ENCODE assay signal across 1 cellular context in the genomic region with DNA sequence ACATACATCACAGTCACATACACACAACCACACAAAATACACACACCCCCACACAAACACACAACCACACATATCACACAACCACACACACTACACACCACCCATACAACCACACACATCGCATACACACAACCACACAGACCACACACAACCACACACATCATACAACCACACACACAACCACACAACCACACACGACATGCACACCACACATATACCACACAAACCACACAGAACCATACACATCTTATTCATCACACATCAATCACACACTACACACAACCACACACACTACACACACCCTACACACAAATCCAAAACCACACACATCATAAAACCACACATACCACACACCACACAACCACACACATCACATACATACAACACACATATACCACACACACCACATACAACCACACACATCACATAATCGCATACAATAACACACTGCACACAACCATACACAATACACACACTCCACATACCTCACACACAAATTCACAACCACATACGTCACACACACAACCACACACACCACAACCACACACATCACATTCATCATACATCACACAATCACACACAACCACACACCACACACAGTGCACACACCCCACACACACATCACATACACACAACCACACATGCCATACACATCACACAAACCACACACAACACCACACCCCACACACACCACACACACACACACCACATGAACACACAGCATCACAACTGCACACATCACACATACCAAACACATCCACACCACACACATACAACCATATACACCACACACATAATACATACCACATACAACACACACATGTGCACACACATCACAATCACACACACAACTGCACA.
TF ChIP-seq lines count a peak whose summit lies in the region.

No MANE protein-coding gene starts in this region.

TF ChIP-seq in K562, 482 proteins besides CTCF, POLR2A, EP300 and RAD21 (continued from another document and continues in another):
- no peak for TF ChIP-seq CCNT2 (IDR thresholded peaks at IDR 0.05; ENCODE audit: borderline replicate concordance, extremely low read depth, insufficient read length, low read depth, low read length)
- TF ChIP-seq, protein P1, sequence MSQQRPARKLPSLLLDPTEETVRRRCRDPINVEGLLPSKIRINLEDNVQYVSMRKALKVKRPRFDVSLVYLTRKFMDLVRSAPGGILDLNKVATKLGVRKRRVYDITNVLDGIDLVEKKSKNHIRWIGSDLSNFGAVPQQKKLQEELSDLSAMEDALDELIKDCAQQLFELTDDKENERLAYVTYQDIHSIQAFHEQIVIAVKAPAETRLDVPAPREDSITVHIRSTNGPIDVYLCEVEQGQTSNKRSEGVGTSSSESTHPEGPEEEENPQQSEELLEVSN (IDR thresholded peaks at IDR 0.05; ENCODE audit: borderline replicate concordance in 1 of 2, extremely low read depth in 1 of 2, insufficient read depth in 1 of 2, insufficient read length in 1 of 2, low read depth in 1 of 2, low read length in 1 of 2, poor library complexity in 1 of 2, severe bottlenecking in 1 of 2): no peak
- TF ChIP-seq SMC3 (conservative IDR thresholded peaks at IDR 0.05; ENCODE audit: insufficient read depth, low read depth, low read length): no peak
- peak; percentile 15 for TF ChIP-seq TAF1 (IDR thresholded peaks at IDR 0.05; ENCODE audit: control insufficient read depth, extremely low read depth, insufficient read depth, low read length, severe bottlenecking)
- no peak for TF ChIP-seq PHB (CRISPR knock-in tag; IDR thresholded peaks at IDR 0.05)
- TF ChIP-seq NONO (IDR thresholded peaks at IDR 0.05; ENCODE audit: low read depth in 2 of 2, low read length in 1 of 2): no peak
- TF ChIP-seq MTA1 (IDR thresholded peaks at IDR 0.05; ENCODE audit: borderline replicate concordance): 0 out of 2 replicates have a peak, but pooled peaks have one; percentile 16
- no peak for TF ChIP-seq ZNF75A (CRISPR knock-in tag; IDR thresholded peaks at IDR 0.05)
- TF ChIP-seq, protein P2, sequence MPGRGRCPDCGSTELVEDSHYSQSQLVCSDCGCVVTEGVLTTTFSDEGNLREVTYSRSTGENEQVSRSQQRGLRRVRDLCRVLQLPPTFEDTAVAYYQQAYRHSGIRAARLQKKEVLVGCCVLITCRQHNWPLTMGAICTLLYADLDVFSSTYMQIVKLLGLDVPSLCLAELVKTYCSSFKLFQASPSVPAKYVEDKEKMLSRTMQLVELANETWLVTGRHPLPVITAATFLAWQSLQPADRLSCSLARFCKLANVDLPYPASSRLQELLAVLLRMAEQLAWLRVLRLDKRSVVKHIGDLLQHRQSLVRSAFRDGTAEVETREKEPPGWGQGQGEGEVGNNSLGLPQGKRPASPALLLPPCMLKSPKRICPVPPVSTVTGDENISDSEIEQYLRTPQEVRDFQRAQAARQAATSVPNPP (IDR thresholded peaks at IDR 0.05; ENCODE audit: borderline replicate concordance, insufficient read depth, insufficient read length): no peak
- 0 out of 2 replicates have a peak, but pooled peaks have one; percentile 49 for TF ChIP-seq ZNF282 (CRISPR knock-in tag; IDR thresholded peaks at IDR 0.05)
- no peak for TF ChIP-seq SRSF9 (IDR thresholded peaks at IDR 0.05; ENCODE audit: borderline replicate concordance, low read depth, low read length)
- TF ChIP-seq, protein P3, sequence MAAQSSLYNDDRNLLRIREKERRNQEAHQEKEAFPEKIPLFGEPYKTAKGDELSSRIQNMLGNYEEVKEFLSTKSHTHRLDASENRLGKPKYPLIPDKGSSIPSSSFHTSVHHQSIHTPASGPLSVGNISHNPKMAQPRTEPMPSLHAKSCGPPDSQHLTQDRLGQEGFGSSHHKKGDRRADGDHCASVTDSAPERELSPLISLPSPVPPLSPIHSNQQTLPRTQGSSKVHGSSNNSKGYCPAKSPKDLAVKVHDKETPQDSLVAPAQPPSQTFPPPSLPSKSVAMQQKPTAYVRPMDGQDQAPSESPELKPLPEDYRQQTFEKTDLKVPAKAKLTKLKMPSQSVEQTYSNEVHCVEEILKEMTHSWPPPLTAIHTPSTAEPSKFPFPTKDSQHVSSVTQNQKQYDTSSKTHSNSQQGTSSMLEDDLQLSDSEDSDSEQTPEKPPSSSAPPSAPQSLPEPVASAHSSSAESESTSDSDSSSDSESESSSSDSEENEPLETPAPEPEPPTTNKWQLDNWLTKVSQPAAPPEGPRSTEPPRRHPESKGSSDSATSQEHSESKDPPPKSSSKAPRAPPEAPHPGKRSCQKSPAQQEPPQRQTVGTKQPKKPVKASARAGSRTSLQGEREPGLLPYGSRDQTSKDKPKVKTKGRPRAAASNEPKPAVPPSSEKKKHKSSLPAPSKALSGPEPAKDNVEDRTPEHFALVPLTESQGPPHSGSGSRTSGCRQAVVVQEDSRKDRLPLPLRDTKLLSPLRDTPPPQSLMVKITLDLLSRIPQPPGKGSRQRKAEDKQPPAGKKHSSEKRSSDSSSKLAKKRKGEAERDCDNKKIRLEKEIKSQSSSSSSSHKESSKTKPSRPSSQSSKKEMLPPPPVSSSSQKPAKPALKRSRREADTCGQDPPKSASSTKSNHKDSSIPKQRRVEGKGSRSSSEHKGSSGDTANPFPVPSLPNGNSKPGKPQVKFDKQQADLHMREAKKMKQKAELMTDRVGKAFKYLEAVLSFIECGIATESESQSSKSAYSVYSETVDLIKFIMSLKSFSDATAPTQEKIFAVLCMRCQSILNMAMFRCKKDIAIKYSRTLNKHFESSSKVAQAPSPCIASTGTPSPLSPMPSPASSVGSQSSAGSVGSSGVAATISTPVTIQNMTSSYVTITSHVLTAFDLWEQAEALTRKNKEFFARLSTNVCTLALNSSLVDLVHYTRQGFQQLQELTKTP (IDR thresholded peaks at IDR 0.05; ENCODE audit: low read depth in 1 of 2, partially characterized antibody in 2 of 2): no peak
- TF ChIP-seq NFIC (IDR thresholded peaks at IDR 0.05): no peak; the same call in 1 of the 2 replicates
- peak; percentile 98 for TF ChIP-seq TSC22D4 (tag; IDR thresholded peaks at IDR 0.05)
- no peak for TF ChIP-seq MAFK (IDR thresholded peaks at IDR 0.05; ENCODE audit: low read length)
- no peak for TF ChIP-seq CBX1 (IDR thresholded peaks at IDR 0.05; ENCODE audit: low read depth)
- TF ChIP-seq NCOA1 (IDR thresholded peaks at IDR 0.05; ENCODE audit: low read depth): peak; percentile 44; the same call in 1 of the 2 replicates
- TF ChIP-seq POLR3G (IDR thresholded peaks at IDR 0.05; ENCODE audit: extremely low read depth, insufficient read length, insufficient replicate concordance): no peak
- TF ChIP-seq BHLHE40 (IDR thresholded peaks at IDR 0.05; ENCODE audit: low read length): no peak
- no peak for TF ChIP-seq BDP1 (IDR thresholded peaks at IDR 0.05; ENCODE audit: insufficient read depth, insufficient read length)
- TF ChIP-seq, protein P4, sequence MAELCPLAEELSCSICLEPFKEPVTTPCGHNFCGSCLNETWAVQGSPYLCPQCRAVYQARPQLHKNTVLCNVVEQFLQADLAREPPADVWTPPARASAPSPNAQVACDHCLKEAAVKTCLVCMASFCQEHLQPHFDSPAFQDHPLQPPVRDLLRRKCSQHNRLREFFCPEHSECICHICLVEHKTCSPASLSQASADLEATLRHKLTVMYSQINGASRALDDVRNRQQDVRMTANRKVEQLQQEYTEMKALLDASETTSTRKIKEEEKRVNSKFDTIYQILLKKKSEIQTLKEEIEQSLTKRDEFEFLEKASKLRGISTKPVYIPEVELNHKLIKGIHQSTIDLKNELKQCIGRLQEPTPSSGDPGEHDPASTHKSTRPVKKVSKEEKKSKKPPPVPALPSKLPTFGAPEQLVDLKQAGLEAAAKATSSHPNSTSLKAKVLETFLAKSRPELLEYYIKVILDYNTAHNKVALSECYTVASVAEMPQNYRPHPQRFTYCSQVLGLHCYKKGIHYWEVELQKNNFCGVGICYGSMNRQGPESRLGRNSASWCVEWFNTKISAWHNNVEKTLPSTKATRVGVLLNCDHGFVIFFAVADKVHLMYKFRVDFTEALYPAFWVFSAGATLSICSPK (IDR thresholded peaks at IDR 0.05; ENCODE audit: borderline replicate concordance): 0 out of 2 replicates have a peak, but pooled peaks have one; percentile 9
- TF ChIP-seq, protein P5, sequence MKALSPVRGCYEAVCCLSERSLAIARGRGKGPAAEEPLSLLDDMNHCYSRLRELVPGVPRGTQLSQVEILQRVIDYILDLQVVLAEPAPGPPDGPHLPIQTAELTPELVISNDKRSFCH (CRISPR knock-in tag; IDR thresholded peaks at IDR 0.05): no peak
- TF ChIP-seq, protein P5 (tag; IDR thresholded peaks at IDR 0.05): no peak
- TF ChIP-seq, protein P6, sequence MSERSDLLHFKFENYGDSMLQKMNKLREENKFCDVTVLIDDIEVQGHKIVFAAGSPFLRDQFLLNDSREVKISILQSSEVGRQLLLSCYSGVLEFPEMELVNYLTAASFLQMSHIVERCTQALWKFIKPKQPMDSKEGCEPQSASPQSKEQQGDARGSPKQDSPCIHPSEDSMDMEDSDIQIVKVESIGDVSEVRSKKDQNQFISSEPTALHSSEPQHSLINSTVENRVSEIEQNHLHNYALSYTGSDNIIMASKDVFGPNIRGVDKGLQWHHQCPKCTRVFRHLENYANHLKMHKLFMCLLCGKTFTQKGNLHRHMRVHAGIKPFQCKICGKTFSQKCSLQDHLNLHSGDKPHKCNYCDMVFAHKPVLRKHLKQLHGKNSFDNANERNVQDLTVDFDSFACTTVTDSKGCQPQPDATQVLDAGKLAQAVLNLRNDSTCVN (CRISPR knock-in tag; IDR thresholded peaks at IDR 0.05): peak; percentile 94
- no peak for TF ChIP-seq TCF7 (IDR thresholded peaks at IDR 0.05; ENCODE audit: borderline replicate concordance)
- TF ChIP-seq ATF1 (CRISPR knock-in tag; IDR thresholded peaks at IDR 0.05): no peak
- TF ChIP-seq ATF1 (tag; IDR thresholded peaks at IDR 0.05): no peak
- TF ChIP-seq HMG20B (CRISPR knock-in tag; IDR thresholded peaks at IDR 0.05): no peak
- no peak for TF ChIP-seq HMG20A (CRISPR knock-in tag; conservative IDR thresholded peaks at IDR 0.05)
- no peak for TF ChIP-seq GATAD2B (IDR thresholded peaks at IDR 0.05; ENCODE audit: borderline replicate concordance)
- TF ChIP-seq KDM5B (IDR thresholded peaks at IDR 0.05; ENCODE audit: insufficient replicate concordance, low read depth, low read length): no peak
- TF ChIP-seq, protein P7, sequence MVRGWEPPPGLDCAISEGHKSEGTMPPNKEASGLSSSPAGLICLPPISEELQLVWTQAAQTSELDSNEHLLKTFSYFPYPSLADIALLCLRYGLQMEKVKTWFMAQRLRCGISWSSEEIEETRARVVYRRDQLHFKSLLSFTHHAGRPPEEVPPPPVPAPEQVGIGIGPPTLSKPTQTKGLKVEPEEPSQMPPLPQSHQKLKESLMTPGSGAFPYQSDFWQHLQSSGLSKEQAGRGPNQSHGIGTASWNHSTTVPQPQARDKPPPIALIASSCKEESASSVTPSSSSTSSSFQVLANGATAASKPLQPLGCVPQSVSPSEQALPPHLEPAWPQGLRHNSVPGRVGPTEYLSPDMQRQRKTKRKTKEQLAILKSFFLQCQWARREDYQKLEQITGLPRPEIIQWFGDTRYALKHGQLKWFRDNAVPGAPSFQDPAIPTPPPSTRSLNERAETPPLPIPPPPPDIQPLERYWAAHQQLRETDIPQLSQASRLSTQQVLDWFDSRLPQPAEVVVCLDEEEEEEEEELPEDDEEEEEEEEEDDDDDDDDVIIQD (CRISPR knock-in tag; IDR thresholded peaks at IDR 0.05): no peak
- TF ChIP-seq TOE1 (IDR thresholded peaks at IDR 0.05; ENCODE audit: borderline replicate concordance): peak; percentile 17; the same call in 1 of the 2 replicates
- no peak for TF ChIP-seq TOE1 (CRISPR knock-in tag; IDR thresholded peaks at IDR 0.05; ENCODE audit: borderline replicate concordance, low read depth)
- peak; percentile 26 for TF ChIP-seq ASH1L (IDR thresholded peaks at IDR 0.05; ENCODE audit: borderline replicate concordance, low read depth, partially characterized antibody)
- no peak for TF ChIP-seq MAZ (CRISPR knock-in tag; conservative IDR thresholded peaks at IDR 0.05 in 1 of 2, IDR thresholded peaks at IDR 0.05 in 1 of 2)
- TF ChIP-seq POLR2AphosphoS5 (IDR thresholded peaks at IDR 0.05; ENCODE audit: control insufficient read depth, insufficient read depth, low read depth, low read length): no peak
- TF ChIP-seq HDAC1 (IDR thresholded peaks at IDR 0.05): peak in 1 of 2 experiments; percentile 73; a peak in 2 of 4 replicates
- TF ChIP-seq IFI16 (CRISPR knock-in tag; IDR thresholded peaks at IDR 0.05): no peak
- no peak for TF ChIP-seq EZH2 (IDR thresholded peaks at IDR 0.05; ENCODE audit: borderline replicate concordance, low read depth, low read length)
- peak; percentile 70 for TF ChIP-seq PHB2 (IDR thresholded peaks at IDR 0.05; ENCODE audit: low read depth)
- TF ChIP-seq, protein P8, sequence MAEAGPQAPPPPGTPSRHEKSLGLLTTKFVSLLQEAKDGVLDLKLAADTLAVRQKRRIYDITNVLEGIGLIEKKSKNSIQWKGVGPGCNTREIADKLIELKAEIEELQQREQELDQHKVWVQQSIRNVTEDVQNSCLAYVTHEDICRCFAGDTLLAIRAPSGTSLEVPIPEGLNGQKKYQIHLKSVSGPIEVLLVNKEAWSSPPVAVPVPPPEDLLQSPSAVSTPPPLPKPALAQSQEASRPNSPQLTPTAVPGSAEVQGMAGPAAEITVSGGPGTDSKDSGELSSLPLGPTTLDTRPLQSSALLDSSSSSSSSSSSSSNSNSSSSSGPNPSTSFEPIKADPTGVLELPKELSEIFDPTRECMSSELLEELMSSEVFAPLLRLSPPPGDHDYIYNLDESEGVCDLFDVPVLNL (CRISPR knock-in tag; IDR thresholded peaks at IDR 0.05; ENCODE audit: low read depth): peak; percentile 20; the same call in 1 of the 2 replicates
- TF ChIP-seq, protein P9, sequence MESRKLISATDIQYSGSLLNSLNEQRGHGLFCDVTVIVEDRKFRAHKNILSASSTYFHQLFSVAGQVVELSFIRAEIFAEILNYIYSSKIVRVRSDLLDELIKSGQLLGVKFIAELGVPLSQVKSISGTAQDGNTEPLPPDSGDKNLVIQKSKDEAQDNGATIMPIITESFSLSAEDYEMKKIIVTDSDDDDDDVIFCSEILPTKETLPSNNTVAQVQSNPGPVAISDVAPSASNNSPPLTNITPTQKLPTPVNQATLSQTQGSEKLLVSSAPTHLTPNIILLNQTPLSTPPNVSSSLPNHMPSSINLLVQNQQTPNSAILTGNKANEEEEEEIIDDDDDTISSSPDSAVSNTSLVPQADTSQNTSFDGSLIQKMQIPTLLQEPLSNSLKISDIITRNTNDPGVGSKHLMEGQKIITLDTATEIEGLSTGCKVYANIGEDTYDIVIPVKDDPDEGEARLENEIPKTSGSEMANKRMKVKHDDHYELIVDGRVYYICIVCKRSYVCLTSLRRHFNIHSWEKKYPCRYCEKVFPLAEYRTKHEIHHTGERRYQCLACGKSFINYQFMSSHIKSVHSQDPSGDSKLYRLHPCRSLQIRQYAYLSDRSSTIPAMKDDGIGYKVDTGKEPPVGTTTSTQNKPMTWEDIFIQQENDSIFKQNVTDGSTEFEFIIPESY (CRISPR knock-in tag; IDR thresholded peaks at IDR 0.05): no peak
- TF ChIP-seq PHF8 (IDR thresholded peaks at IDR 0.05; ENCODE audit: borderline replicate concordance, low read length): no peak
- TF ChIP-seq CCAR2 (IDR thresholded peaks at IDR 0.05; ENCODE audit: low read depth, low read length): no peak
- no peak for TF ChIP-seq KLF13 (tag; IDR thresholded peaks at IDR 0.05; ENCODE audit: borderline replicate concordance, low read depth)
- peak; percentile 50 to 80; a peak in 1 of 4 replicates for TF ChIP-seq CSDE1 (IDR thresholded peaks at IDR 0.05)
- no peak for TF ChIP-seq ZNF224 (CRISPR knock-in tag; IDR thresholded peaks at IDR 0.05)
- no peak for TF ChIP-seq FOXP1 (CRISPR knock-in tag; IDR thresholded peaks at IDR 0.05)
- TF ChIP-seq ELF4 (CRISPR knock-in tag; IDR thresholded peaks at IDR 0.05): peak; percentile 90; the same call in 1 of the 2 replicates
- TF ChIP-seq CHCHD3 (CRISPR knock-in tag; IDR thresholded peaks at IDR 0.05): no peak
- TF ChIP-seq EWSR1 (IDR thresholded peaks at IDR 0.05; ENCODE audit: borderline replicate concordance, low read depth, partially characterized antibody): no peak
